ENCODE assay signal across 1 cellular context in the genomic region with DNA sequence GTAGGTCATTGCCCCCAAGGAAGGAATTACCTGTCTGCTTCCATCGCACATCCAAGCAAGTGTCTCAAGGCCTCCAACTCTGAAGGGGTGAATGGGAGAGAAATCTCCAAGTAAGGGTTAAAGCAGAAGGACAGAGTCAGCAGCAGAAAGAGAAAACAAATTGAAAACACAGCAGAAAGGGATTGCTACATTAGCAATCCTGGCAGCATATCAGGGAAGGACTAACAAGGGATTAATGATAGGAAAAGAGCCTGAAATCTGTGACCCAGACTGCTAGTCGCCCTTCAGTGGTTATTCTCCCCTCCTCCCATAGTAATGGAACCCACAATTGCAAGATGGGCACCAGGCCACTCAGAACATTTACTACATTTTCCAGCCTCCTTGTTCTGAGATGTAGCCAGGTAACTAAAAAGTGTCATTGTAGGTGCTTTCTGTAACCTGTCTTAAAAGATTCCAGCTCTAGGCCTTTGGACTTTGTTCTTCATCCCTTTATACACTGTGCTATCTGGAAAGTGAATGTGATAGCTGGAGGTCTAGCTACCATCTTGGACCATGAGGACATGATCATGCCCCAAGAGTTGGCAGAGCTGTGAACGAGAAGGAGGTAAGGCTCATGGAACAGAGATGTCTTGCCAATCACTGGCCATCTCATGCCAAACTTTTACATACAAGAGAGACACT.
TF ChIP-seq lines count a peak whose summit lies in the region.

No MANE protein-coding gene starts in this region.

TF ChIP-seq in GM23338, 12 proteins besides CTCF, POLR2A, EP300 and RAD21 (continued from another document):
- TF ChIP-seq, protein P1, sequence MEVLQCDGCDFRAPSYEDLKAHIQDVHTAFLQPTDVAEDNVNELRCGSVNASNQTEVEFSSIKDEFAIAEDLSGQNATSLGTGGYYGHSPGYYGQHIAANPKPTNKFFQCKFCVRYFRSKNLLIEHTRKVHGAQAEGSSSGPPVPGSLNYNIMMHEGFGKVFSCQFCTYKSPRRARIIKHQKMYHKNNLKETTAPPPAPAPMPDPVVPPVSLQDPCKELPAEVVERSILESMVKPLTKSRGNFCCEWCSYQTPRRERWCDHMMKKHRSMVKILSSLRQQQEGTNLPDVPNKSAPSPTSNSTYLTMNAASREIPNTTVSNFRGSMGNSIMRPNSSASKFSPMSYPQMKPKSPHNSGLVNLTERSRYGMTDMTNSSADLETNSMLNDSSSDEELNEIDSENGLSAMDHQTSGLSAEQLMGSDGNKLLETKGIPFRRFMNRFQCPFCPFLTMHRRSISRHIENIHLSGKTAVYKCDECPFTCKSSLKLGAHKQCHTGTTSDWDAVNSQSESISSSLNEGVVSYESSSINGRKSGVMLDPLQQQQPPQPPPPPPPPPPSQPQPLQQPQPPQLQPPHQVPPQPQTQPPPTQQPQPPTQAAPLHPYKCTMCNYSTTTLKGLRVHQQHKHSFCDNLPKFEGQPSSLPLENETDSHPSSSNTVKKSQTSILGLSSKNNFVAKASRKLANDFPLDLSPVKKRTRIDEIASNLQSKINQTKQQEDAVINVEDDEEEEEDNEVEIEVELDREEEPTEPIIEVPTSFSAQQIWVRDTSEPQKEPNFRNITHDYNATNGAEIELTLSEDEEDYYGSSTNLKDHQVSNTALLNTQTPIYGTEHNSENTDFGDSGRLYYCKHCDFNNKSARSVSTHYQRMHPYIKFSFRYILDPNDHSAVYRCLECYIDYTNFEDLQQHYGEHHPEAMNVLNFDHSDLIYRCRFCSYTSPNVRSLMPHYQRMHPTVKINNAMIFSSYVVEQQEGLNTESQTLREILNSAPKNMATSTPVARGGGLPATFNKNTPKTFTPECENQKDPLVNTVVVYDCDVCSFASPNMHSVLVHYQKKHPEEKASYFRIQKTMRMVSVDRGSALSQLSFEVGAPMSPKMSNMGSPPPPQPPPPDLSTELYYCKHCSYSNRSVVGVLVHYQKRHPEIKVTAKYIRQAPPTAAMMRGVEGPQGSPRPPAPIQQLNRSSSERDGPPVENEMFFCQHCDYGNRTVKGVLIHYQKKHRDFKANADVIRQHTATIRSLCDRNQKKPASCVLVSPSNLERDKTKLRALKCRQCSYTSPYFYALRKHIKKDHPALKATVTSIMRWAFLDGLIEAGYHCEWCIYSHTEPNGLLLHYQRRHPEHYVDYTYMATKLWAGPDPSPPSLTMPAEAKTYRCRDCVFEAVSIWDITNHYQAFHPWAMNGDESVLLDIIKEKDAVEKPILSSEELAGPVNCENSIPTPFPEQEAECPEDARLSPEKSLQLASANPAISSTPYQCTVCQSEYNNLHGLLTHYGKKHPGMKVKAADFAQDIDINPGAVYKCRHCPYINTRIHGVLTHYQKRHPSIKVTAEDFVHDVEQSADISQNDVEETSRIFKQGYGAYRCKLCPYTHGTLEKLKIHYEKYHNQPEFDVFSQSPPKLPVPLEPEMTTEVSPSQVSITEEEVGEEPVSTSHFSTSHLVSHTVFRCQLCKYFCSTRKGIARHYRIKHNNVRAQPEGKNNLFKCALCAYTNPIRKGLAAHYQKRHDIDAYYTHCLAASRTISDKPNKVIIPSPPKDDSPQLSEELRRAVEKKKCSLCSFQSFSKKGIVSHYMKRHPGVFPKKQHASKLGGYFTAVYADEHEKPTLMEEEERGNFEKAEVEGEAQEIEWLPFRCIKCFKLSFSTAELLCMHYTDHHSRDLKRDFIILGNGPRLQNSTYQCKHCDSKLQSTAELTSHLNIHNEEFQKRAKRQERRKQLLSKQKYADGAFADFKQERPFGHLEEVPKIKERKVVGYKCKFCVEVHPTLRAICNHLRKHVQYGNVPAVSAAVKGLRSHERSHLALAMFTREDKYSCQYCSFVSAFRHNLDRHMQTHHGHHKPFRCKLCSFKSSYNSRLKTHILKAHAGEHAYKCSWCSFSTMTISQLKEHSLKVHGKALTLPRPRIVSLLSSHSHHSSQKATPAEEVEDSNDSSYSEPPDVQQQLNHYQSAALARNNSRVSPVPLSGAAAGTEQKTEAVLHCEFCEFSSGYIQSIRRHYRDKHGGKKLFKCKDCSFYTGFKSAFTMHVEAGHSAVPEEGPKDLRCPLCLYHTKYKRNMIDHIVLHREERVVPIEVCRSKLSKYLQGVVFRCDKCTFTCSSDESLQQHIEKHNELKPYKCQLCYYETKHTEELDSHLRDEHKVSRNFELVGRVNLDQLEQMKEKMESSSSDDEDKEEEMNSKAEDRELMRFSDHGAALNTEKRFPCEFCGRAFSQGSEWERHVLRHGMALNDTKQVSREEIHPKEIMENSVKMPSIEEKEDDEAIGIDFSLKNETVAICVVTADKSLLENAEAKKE (CRISPR knock-in tag; IDR thresholded peaks at IDR 0.05): no peak
